1 cellular context compared by ENCODE assay signal in genomic region chr1:12597792-12598191, GRCh38.
TF ChIP-seq lines count a peak whose summit lies in the region.

No MANE protein-coding gene starts in this region.

TF ChIP-seq in H1, 55 proteins besides CTCF, POLR2A, EP300 and RAD21:
- TF ChIP-seq BRCA1 (IDR thresholded peaks at IDR 0.05; ENCODE audit: low read depth, low read length): no peak
- no peak for TF ChIP-seq CHD7 (IDR thresholded peaks at IDR 0.05; ENCODE audit: insufficient replicate concordance, low read length)
- TF ChIP-seq TBP (IDR thresholded peaks at IDR 0.05; ENCODE audit: low read depth, low read length): no peak
- TF ChIP-seq CREB1 (IDR thresholded peaks at IDR 0.05): no peak
- TF ChIP-seq E2F6 (IDR thresholded peaks at IDR 0.05): no peak
- no peak for TF ChIP-seq MAFK (IDR thresholded peaks at IDR 0.05; ENCODE audit: low read depth, low read length)
- no peak for TF ChIP-seq JUN (IDR thresholded peaks at IDR 0.05; ENCODE audit: low read depth, low read length)
- no peak for TF ChIP-seq BCL11A (IDR thresholded peaks at IDR 0.05; ENCODE audit: low read depth in 2 of 2, low read length in 2 of 2)
- no peak for TF ChIP-seq GTF2F1 (IDR thresholded peaks at IDR 0.05; ENCODE audit: borderline replicate concordance, low read depth, low read length)
- TF ChIP-seq SP1 (IDR thresholded peaks at IDR 0.05; ENCODE audit: low read depth, low read length): no peak
- no peak for TF ChIP-seq FOSL1 (IDR thresholded peaks at IDR 0.05; ENCODE audit: insufficient read depth, low read depth, low read length)
- TF ChIP-seq HDAC6 (IDR thresholded peaks at IDR 0.05; ENCODE audit: low read depth, low read length): no peak
